1 cellular context compared by ENCODE assay signal in genomic region chr2:30147715-30148611, GRCh38.
A peak's percentile ranks its signal among the peaks of the same experiment; 100 is the strongest.
TF ChIP-seq lines count a peak whose summit lies in the region.

No MANE protein-coding gene starts in this region.

TF ChIP-seq in K562, 482 proteins besides CTCF, POLR2A, EP300 and RAD21 (continued from another document and continues in another):
- TF ChIP-seq NFE2 (IDR thresholded peaks at IDR 0.05; ENCODE audit: low read depth) (no peak), RBM14 (IDR thresholded peaks at IDR 0.05; ENCODE audit: borderline replicate concordance, insufficient read depth, low read depth, low read length) (no peak), RBM39 (optimal IDR thresholded peaks at IDR 0.05; ENCODE audit: low read depth, low read length) (no peak), ZFP91 (CRISPR knock-in tag; IDR thresholded peaks at IDR 0.05) (no peak), NFATC3 (IDR thresholded peaks at IDR 0.05) (no peak), SIN3A (IDR thresholded peaks at IDR 0.05; ENCODE audit: borderline replicate concordance in 2 of 2, control insufficient read depth in 1 of 2, low read depth in 2 of 2, low read length in 2 of 2) (peak; percentile 51 to 79; a peak in 2 of 4 replicates), ZC3H4 (CRISPR knock-in tag; IDR thresholded peaks at IDR 0.05; ENCODE audit: borderline replicate concordance) (no peak), NR4A1 (CRISPR knock-in tag; IDR thresholded peaks at IDR 0.05) (no peak), NR4A1 (tag; IDR thresholded peaks at IDR 0.05) (no peak), CEBPZ (IDR thresholded peaks at IDR 0.05; ENCODE audit: borderline replicate concordance, low read depth, low read length) (no peak), RBM22 (IDR thresholded peaks at IDR 0.05; ENCODE audit: low read depth, low read length, poor library complexity, severe bottlenecking) (peak; percentile 38), ELF1 (tag; IDR thresholded peaks at IDR 0.05) (no peak), MYC (IDR thresholded peaks at IDR 0.05; ENCODE audit: low read depth, low read length) (no peak), MYC (CRISPR knock-in tag; IDR thresholded peaks at IDR 0.05; ENCODE audit: borderline replicate concordance, low read depth) (no peak), SNIP1 (IDR thresholded peaks at IDR 0.05; ENCODE audit: low read depth) (no peak), EWSR1 (IDR thresholded peaks at IDR 0.05; ENCODE audit: borderline replicate concordance, low read depth, partially characterized antibody) (no peak), CBX8 (IDR thresholded peaks at IDR 0.05; ENCODE audit: borderline replicate concordance, extremely low read depth, low read depth, low read length, poor library complexity, severe bottlenecking) (no peak), ZC3H11A (IDR thresholded peaks at IDR 0.05; ENCODE audit: low read depth, low read length) (no peak), ESRRA (IDR thresholded peaks at IDR 0.05; ENCODE audit: borderline replicate concordance, low read depth) (no peak), ZNF146 (CRISPR knock-in tag; IDR thresholded peaks at IDR 0.05; ENCODE audit: unreplicated experiment) (no peak), ZNF696 (CRISPR knock-in tag; conservative IDR thresholded peaks at IDR 0.05) (no peak), STAT6 (CRISPR knock-in tag; IDR thresholded peaks at IDR 0.05) (no peak), GABPB1 (CRISPR knock-in tag; IDR thresholded peaks at IDR 0.05) (no peak), MBD2 (IDR thresholded peaks at IDR 0.05; ENCODE audit: borderline replicate concordance, low read depth) (peak; percentile 19; the same call in 1 of the 2 replicates), PCBP2 (IDR thresholded peaks at IDR 0.05; ENCODE audit: low read depth, low read length, poor library complexity, severe bottlenecking) (no peak), ZNF79 (CRISPR knock-in tag; IDR thresholded peaks at IDR 0.05; ENCODE audit: low read depth) (no peak), FOXK2 (conservative IDR thresholded peaks at IDR 0.05 in 1 of 2, IDR thresholded peaks at IDR 0.05 in 1 of 2; ENCODE audit: low read depth in 2 of 2) (no peak), POLR2AphosphoS2 (IDR thresholded peaks at IDR 0.05; ENCODE audit: low read length) (no peak), HMBOX1 (IDR thresholded peaks at IDR 0.05) (no peak), PML (IDR thresholded peaks at IDR 0.05; ENCODE audit: low read length) (no peak), HCFC1 (IDR thresholded peaks at IDR 0.05; ENCODE audit: low read depth, low read length) (no peak), ZNF280A (IDR thresholded peaks at IDR 0.05; ENCODE audit: low read depth, partially characterized antibody) (no peak), ZNF589 (CRISPR knock-in tag; IDR thresholded peaks at IDR 0.05; ENCODE audit: low read depth) (no peak), ZBTB26 (CRISPR knock-in tag; IDR thresholded peaks at IDR 0.05) (no peak), ZNF12 (CRISPR knock-in tag; IDR thresholded peaks at IDR 0.05) (no peak), SMC3 (conservative IDR thresholded peaks at IDR 0.05; ENCODE audit: insufficient read depth, low read depth, low read length) (no peak), U2AF1 (optimal IDR thresholded peaks at IDR 0.05; ENCODE audit: low read depth, low read length) (no peak), SP1 (CRISPR knock-in tag; IDR thresholded peaks at IDR 0.05) (no peak), TEAD4 (IDR thresholded peaks at IDR 0.05; ENCODE audit: low read length) (no peak), TEAD4 (CRISPR knock-in tag; IDR thresholded peaks at IDR 0.05; ENCODE audit: borderline replicate concordance) (no peak), ZZZ3 (IDR thresholded peaks at IDR 0.05) (no peak), ATF1 (CRISPR knock-in tag; IDR thresholded peaks at IDR 0.05) (no peak), ATF1 (tag; IDR thresholded peaks at IDR 0.05) (peak; percentile 8; the same call in 1 of the 2 replicates), ZNF778 (CRISPR knock-in tag; IDR thresholded peaks at IDR 0.05) (no peak), CREB1 (IDR thresholded peaks at IDR 0.05) (no peak), CREB1 (CRISPR knock-in tag; IDR thresholded peaks at IDR 0.05) (no peak), NFIX (CRISPR knock-in tag; IDR thresholded peaks at IDR 0.05; ENCODE audit: low read depth) (no peak), TCF15 (CRISPR knock-in tag; IDR thresholded peaks at IDR 0.05) (no peak), TFAM (CRISPR knock-in tag; conservative IDR thresholded peaks at IDR 0.05) (no peak), NEUROD1 (IDR thresholded peaks at IDR 0.05; ENCODE audit: borderline replicate concordance, low read depth, low read length, partially characterized antibody) (peak; percentile 16), TFAP4 (CRISPR knock-in tag; IDR thresholded peaks at IDR 0.05; ENCODE audit: borderline replicate concordance) (peak; percentile 94), PTTG1 (tag; IDR thresholded peaks at IDR 0.05; ENCODE audit: low read depth) (no peak), HOXB6 (CRISPR knock-in tag; IDR thresholded peaks at IDR 0.05; ENCODE audit: borderline replicate concordance) (no peak), HNRNPK (IDR thresholded peaks at IDR 0.05; ENCODE audit: low read depth, low read length, poor library complexity, severe bottlenecking) (peak; percentile 70), FOXK1 (CRISPR knock-in tag; IDR thresholded peaks at IDR 0.05; ENCODE audit: borderline replicate concordance) (no peak), ZBTB7A (IDR thresholded peaks at IDR 0.05; ENCODE audit: borderline replicate concordance, control insufficient read depth, low read depth, low read length) (peak; percentile 100), ZNF217 (CRISPR knock-in tag; IDR thresholded peaks at IDR 0.05) (no peak), GTF2E2 (tag; IDR thresholded peaks at IDR 0.05) (no peak), ZBTB8A (IDR thresholded peaks at IDR 0.05; ENCODE audit: partially characterized antibody) (no peak), TCFL5 (CRISPR knock-in tag; conservative IDR thresholded peaks at IDR 0.05) (no peak), MNT (conservative IDR thresholded peaks at IDR 0.05) (peak in 1 of 2 experiments; percentile 42; a peak in 3 of 4 replicates), MAFK (IDR thresholded peaks at IDR 0.05; ENCODE audit: low read length) (no peak), CBX2 (IDR thresholded peaks at IDR 0.05; ENCODE audit: insufficient read depth, low read length, poor library complexity, severe bottlenecking) (no peak)
